In genomic region chr6:142301421-142302391, GRCh38 we compare ENCODE assay signal across 1 cellular context.
TF ChIP-seq lines count a peak whose summit lies in the region.

TSS of gene ADGRG6 (plus strand) at chr6:142302007. CDS start at chr6:142302330, 323 bp downstream.

TF ChIP-seq in GM23338, 12 proteins besides CTCF, POLR2A, EP300 and RAD21 (continued from another document):
- TF ChIP-seq ZNF462 (CRISPR knock-in tag; IDR thresholded peaks at IDR 0.05), result no peak
- TF ChIP-seq CREB1 (CRISPR knock-in tag; IDR thresholded peaks at IDR 0.05; ENCODE audit: low read depth), result no peak
- TF ChIP-seq ZNF114 (CRISPR knock-in tag; IDR thresholded peaks at IDR 0.05), result no peak
- TF ChIP-seq EZH2 (IDR thresholded peaks at IDR 0.05; ENCODE audit: low read depth, unreplicated experiment), result no peak
- no peak for TF ChIP-seq ETS1 (IDR thresholded peaks at IDR 0.05)
- TF ChIP-seq ZNF331 (CRISPR knock-in tag; IDR thresholded peaks at IDR 0.05; ENCODE audit: low read depth), result no peak
- no peak for TF ChIP-seq POLR2AphosphoS5 (IDR thresholded peaks at IDR 0.05; ENCODE audit: low read depth)
- TF ChIP-seq JUNB (IDR thresholded peaks at IDR 0.05; ENCODE audit: unreplicated experiment), result no peak
TF ChIP-seq in GM23338: peak in this region for 0.
